Comparison of ENCODE assay signal across 1 cellular context in the genomic region with DNA sequence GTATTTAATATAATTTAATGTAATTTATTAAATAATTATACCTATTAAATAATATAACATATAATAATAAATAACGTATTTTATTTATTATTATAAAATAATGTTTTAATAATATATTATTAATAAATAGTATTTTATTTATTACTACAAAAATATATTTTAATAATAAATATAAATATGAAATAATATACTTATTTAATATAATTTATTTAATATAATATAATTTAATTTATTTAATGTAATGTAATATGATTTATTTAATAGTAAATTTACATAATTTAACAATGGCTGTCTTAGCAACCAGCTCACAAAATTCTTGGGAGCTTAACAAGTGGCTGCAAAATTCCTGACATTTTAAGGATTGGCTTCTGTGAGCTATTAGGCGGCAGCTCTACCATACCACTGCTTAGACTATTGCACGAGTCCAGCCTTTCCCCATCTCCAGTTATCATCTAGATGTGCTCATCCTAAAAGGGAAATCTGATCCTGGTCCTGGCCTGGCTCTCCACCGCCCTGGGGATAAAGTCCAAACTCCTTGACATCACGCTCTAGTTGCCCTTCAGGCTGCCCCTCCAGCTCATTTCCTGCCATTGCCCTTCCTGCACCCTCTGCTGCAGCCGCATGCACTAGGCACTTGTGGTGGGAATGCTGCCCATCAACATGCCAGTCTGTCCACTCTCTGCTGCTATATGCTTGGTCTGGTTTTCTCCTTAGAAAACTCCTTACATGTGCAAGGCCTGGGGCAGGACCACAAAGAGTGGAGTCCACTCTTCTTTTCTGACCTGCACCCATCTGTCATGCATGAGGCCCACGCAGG.
TF ChIP-seq lines count a peak whose summit lies in the region.

No MANE protein-coding gene starts in this region.

TF ChIP-seq in HepG2, 621 proteins besides CTCF, POLR2A, EP300 and RAD21 (continued from another document and continues in another):
- TF ChIP-seq CEBPB (IDR thresholded peaks at IDR 0.05; ENCODE audit: borderline replicate concordance, low read depth, low read length) = peak; percentile 50; the same call in 1 of the 2 replicates
- TF ChIP-seq, protein P1, sequence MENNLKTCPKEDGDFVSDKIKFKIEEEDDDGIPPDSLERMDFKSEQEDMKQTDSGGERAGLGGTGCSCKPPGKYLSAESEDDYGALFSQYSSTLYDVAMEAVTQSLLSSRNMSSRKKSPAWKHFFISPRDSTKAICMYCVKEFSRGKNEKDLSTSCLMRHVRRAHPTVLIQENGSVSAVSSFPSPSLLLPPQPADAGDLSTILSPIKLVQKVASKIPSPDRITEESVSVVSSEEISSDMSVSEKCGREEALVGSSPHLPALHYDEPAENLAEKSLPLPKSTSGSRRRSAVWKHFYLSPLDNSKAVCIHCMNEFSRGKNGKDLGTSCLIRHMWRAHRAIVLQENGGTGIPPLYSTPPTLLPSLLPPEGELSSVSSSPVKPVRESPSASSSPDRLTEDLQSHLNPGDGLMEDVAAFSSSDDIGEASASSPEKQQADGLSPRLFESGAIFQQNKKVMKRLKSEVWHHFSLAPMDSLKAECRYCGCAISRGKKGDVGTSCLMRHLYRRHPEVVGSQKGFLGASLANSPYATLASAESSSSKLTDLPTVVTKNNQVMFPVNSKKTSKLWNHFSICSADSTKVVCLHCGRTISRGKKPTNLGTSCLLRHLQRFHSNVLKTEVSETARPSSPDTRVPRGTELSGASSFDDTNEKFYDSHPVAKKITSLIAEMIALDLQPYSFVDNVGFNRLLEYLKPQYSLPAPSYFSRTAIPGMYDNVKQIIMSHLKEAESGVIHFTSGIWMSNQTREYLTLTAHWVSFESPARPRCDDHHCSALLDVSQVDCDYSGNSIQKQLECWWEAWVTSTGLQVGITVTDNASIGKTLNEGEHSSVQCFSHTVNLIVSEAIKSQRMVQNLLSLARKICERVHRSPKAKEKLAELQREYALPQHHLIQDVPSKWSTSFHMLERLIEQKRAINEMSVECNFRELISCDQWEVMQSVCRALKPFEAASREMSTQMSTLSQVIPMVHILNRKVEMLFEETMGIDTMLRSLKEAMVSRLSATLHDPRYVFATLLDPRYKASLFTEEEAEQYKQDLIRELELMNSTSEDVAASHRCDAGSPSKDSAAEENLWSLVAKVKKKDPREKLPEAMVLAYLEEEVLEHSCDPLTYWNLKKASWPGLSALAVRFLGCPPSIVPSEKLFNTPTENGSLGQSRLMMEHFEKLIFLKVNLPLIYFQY (CRISPR knock-in tag; IDR thresholded peaks at IDR 0.05; ENCODE audit: borderline replicate concordance) = no peak
- TF ChIP-seq MBNL3 (CRISPR knock-in tag; conservative IDR thresholded peaks at IDR 0.05) = no peak
- TF ChIP-seq, protein P2, sequence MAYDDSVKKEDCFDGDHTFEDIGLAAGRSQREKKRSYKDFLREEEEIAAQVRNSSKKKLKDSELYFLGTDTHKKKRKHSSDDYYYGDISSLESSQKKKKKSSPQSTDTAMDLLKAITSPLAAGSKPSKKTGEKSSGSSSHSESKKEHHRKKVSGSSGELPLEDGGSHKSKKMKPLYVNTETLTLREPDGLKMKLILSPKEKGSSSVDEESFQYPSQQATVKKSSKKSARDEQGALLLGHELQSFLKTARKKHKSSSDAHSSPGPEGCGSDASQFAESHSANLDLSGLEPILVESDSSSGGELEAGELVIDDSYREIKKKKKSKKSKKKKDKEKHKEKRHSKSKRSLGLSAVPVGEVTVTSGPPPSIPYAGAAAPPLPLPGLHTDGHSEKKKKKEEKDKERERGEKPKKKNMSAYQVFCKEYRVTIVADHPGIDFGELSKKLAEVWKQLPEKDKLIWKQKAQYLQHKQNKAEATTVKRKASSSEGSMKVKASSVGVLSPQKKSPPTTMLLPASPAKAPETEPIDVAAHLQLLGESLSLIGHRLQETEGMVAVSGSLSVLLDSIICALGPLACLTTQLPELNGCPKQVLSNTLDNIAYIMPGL (CRISPR knock-in tag; IDR thresholded peaks at IDR 0.05; ENCODE audit: borderline replicate concordance in 1 of 2, low read depth in 1 of 2) = no peak
- TF ChIP-seq MEIS1 (CRISPR knock-in tag; IDR thresholded peaks at IDR 0.05; ENCODE audit: borderline replicate concordance) = no peak
- no peak for TF ChIP-seq NFIC (IDR thresholded peaks at IDR 0.05; ENCODE audit: low read length)
- no peak for TF ChIP-seq HNRNPLL (IDR thresholded peaks at IDR 0.05; ENCODE audit: low read depth, low read length, poor library complexity, severe bottlenecking)
- peak; percentile 88 for TF ChIP-seq SALL1 (CRISPR knock-in tag; IDR thresholded peaks at IDR 0.05)
- TF ChIP-seq MIXL1 (CRISPR knock-in tag; IDR thresholded peaks at IDR 0.05) = no peak
- TF ChIP-seq EEA1 (CRISPR knock-in tag; IDR thresholded peaks at IDR 0.05; ENCODE audit: borderline replicate concordance) = no peak
- no peak for TF ChIP-seq ELF4 (CRISPR knock-in tag; IDR thresholded peaks at IDR 0.05; ENCODE audit: borderline replicate concordance)
- no peak for TF ChIP-seq RNF2 (conservative IDR thresholded peaks at IDR 0.05; ENCODE audit: low read depth)
- no peak for TF ChIP-seq NFE2L2 (IDR thresholded peaks at IDR 0.05; ENCODE audit: low read length)
- no peak for TF ChIP-seq KDM3A (CRISPR knock-in tag; IDR thresholded peaks at IDR 0.05; ENCODE audit: low read depth)
- TF ChIP-seq, protein P3, sequence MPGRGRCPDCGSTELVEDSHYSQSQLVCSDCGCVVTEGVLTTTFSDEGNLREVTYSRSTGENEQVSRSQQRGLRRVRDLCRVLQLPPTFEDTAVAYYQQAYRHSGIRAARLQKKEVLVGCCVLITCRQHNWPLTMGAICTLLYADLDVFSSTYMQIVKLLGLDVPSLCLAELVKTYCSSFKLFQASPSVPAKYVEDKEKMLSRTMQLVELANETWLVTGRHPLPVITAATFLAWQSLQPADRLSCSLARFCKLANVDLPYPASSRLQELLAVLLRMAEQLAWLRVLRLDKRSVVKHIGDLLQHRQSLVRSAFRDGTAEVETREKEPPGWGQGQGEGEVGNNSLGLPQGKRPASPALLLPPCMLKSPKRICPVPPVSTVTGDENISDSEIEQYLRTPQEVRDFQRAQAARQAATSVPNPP (CRISPR knock-in tag; IDR thresholded peaks at IDR 0.05) = no peak
- no peak for TF ChIP-seq CCDC6 (CRISPR knock-in tag; IDR thresholded peaks at IDR 0.05)
- TF ChIP-seq ZNF235 (CRISPR knock-in tag; IDR thresholded peaks at IDR 0.05; ENCODE audit: borderline replicate concordance) = no peak
- TF ChIP-seq ZBTB21 (CRISPR knock-in tag; IDR thresholded peaks at IDR 0.05) = no peak
- TF ChIP-seq ZNF530 (CRISPR knock-in tag; IDR thresholded peaks at IDR 0.05; ENCODE audit: low read depth) = no peak
- TF ChIP-seq MBD4 (IDR thresholded peaks at IDR 0.05; ENCODE audit: borderline replicate concordance, low read length) = no peak
- TF ChIP-seq ETV5 (CRISPR knock-in tag; IDR thresholded peaks at IDR 0.05; ENCODE audit: borderline replicate concordance) = peak; percentile 74; the same call in 1 of the 2 replicates
- no peak for TF ChIP-seq SALL2 (CRISPR knock-in tag; IDR thresholded peaks at IDR 0.05)
- no peak for TF ChIP-seq HOXA5 (CRISPR knock-in tag; IDR thresholded peaks at IDR 0.05)
- TF ChIP-seq, protein P4, sequence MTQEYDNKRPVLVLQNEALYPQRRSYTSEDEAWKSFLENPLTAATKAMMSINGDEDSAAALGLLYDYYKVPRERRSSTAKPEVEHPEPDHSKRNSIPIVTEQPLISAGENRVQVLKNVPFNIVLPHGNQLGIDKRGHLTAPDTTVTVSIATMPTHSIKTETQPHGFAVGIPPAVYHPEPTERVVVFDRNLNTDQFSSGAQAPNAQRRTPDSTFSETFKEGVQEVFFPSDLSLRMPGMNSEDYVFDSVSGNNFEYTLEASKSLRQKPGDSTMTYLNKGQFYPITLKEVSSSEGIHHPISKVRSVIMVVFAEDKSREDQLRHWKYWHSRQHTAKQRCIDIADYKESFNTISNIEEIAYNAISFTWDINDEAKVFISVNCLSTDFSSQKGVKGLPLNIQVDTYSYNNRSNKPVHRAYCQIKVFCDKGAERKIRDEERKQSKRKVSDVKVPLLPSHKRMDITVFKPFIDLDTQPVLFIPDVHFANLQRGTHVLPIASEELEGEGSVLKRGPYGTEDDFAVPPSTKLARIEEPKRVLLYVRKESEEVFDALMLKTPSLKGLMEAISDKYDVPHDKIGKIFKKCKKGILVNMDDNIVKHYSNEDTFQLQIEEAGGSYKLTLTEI (CRISPR knock-in tag; conservative IDR thresholded peaks at IDR 0.05) = no peak
- TF ChIP-seq NR2F6 (IDR thresholded peaks at IDR 0.05) = no peak
- TF ChIP-seq NR2F6 (CRISPR knock-in tag; IDR thresholded peaks at IDR 0.05) = peak; percentile 70; the same call in 1 of the 2 replicates
- TF ChIP-seq, protein P5, sequence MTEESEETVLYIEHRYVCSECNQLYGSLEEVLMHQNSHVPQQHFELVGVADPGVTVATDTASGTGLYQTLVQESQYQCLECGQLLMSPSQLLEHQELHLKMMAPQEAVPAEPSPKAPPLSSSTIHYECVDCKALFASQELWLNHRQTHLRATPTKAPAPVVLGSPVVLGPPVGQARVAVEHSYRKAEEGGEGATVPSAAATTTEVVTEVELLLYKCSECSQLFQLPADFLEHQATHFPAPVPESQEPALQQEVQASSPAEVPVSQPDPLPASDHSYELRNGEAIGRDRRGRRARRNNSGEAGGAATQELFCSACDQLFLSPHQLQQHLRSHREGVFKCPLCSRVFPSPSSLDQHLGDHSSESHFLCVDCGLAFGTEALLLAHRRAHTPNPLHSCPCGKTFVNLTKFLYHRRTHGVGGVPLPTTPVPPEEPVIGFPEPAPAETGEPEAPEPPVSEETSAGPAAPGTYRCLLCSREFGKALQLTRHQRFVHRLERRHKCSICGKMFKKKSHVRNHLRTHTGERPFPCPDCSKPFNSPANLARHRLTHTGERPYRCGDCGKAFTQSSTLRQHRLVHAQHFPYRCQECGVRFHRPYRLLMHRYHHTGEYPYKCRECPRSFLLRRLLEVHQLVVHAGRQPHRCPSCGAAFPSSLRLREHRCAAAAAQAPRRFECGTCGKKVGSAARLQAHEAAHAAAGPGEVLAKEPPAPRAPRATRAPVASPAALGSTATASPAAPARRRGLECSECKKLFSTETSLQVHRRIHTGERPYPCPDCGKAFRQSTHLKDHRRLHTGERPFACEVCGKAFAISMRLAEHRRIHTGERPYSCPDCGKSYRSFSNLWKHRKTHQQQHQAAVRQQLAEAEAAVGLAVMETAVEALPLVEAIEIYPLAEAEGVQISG (CRISPR knock-in tag; IDR thresholded peaks at IDR 0.05) = no peak
- no peak for TF ChIP-seq ZNF225 (CRISPR knock-in tag; IDR thresholded peaks at IDR 0.05)
- no peak for TF ChIP-seq SIN3A (IDR thresholded peaks at IDR 0.05; ENCODE audit: borderline replicate concordance, low read depth, low read length)
- TF ChIP-seq KMT2A (CRISPR knock-in tag; IDR thresholded peaks at IDR 0.05) = no peak
- no peak for TF ChIP-seq THAP11 (CRISPR knock-in tag; IDR thresholded peaks at IDR 0.05)
- no peak for TF ChIP-seq IKZF4 (CRISPR knock-in tag; IDR thresholded peaks at IDR 0.05; ENCODE audit: borderline replicate concordance, low read depth, not compliant biosample characterization)
- peak; percentile 81 for TF ChIP-seq RARA (CRISPR knock-in tag; IDR thresholded peaks at IDR 0.05)
- 0 out of 2 replicates have a peak, but pooled peaks have one; percentile 21 for TF ChIP-seq IRF2 (CRISPR knock-in tag; IDR thresholded peaks at IDR 0.05)
- no peak for TF ChIP-seq ZNF260 (CRISPR knock-in tag; IDR thresholded peaks at IDR 0.05; ENCODE audit: borderline replicate concordance, low read depth)
- TF ChIP-seq, protein P6, sequence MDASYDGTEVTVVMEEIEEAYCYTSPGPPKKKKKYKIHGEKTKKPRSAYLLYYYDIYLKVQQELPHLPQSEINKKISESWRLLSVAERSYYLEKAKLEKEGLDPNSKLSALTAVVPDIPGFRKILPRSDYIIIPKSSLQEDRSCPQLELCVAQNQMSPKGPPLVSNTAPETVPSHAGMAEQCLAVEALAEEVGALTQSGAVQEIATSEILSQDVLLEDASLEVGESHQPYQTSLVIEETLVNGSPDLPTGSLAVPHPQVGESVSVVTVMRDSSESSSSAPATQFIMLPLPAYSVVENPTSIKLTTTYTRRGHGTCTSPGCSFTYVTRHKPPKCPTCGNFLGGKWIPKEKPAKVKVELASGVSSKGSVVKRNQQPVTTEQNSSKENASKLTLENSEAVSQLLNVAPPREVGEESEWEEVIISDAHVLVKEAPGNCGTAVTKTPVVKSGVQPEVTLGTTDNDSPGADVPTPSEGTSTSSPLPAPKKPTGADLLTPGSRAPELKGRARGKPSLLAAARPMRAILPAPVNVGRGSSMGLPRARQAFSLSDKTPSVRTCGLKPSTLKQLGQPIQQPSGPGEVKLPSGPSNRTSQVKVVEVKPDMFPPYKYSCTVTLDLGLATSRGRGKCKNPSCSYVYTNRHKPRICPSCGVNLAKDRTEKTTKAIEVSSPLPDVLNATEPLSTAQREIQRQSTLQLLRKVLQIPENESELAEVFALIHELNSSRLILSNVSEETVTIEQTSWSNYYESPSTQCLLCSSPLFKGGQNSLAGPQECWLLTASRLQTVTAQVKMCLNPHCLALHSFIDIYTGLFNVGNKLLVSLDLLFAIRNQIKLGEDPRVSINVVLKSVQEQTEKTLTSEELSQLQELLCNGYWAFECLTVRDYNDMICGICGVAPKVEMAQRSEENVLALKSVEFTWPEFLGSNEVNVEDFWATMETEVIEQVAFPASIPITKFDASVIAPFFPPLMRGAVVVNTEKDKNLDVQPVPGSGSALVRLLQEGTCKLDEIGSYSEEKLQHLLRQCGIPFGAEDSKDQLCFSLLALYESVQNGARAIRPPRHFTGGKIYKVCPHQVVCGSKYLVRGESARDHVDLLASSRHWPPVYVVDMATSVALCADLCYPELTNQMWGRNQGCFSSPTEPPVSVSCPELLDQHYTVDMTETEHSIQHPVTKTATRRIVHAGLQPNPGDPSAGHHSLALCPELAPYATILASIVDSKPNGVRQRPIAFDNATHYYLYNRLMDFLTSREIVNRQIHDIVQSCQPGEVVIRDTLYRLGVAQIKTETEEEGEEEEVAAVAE (CRISPR knock-in tag; IDR thresholded peaks at IDR 0.05; ENCODE audit: borderline replicate concordance) = no peak
- TF ChIP-seq, protein P7, sequence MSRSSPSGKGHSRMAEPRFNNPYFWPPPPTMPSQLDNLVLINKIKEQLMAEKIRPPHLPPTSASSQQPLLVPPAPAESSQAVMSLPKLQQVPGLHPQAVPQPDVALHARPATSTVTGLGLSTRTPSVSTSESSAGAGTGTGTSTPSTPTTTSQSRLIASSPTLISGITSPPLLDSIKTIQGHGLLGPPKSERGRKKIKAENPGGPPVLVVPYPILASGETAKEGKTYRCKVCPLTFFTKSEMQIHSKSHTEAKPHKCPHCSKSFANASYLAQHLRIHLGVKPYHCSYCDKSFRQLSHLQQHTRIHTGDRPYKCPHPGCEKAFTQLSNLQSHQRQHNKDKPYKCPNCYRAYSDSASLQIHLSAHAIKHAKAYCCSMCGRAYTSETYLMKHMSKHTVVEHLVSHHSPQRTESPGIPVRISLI (CRISPR knock-in tag; IDR thresholded peaks at IDR 0.05; ENCODE audit: borderline replicate concordance) = no peak
- TF ChIP-seq MTA1 (CRISPR knock-in tag; IDR thresholded peaks at IDR 0.05; ENCODE audit: borderline replicate concordance) = no peak
- TF ChIP-seq KDM5A (IDR thresholded peaks at IDR 0.05; ENCODE audit: borderline replicate concordance, low read length) = no peak
- no peak for TF ChIP-seq GTF3A (CRISPR knock-in tag; conservative IDR thresholded peaks at IDR 0.05)
- TF ChIP-seq ZNF232 (CRISPR knock-in tag; IDR thresholded peaks at IDR 0.05; ENCODE audit: borderline replicate concordance) = no peak
- TF ChIP-seq AGO2 (optimal IDR thresholded peaks at IDR 0.05; ENCODE audit: low read depth, low read length) = no peak
